Comparison of ENCODE assay signal across 8 cellular contexts in genomic region chr14:93115069-93115919, GRCh38. TPM values are rescaled to one million over a fixed set of nuclear protein-coding genes. Genes with fewer than 3 reads are reported as not detected.
DNase-seq lines count a peak whose midpoint lies in the region; ATAC-seq lines count a peak whose summit lies in the region.

No MANE protein-coding gene starts in this region.

- H3K4me1 Mint-ChIP-seq in activated CD4-positive, alpha-beta memory T cell treated with anti-CD3 and anti-CD28 coated beads for 36 hours (ENCODE audit: low read depth): peaks cover 24% of the 10 kb centered on the region

- H3K27me3 Mint-ChIP-seq in activated CD4-positive, alpha-beta memory T cell treated with anti-CD3 and anti-CD28 coated beads for 36 hours: no peaks in the 10 kb centered on the region

- peak overlapping the region; percentile 88 to 99 (median 96) for H3K4me3 ChIP-seq in BLaER1 treated with 17β-estradiol and CSF1 and Interleukin-3, amounts not matched to agents 10 nM and 100 nM

- H3K4me2 ChIP-seq in BLaER1 treated with 17β-estradiol and CSF1 and Interleukin-3, amounts not matched to agents 10 nM and 100 nM: peak overlapping the region; percentile 91 to 100 (median 99)

- no peaks in the 10 kb centered on the region for H3K9me3 Mint-ChIP-seq in activated CD4-positive, alpha-beta memory T cell treated with anti-CD3 and anti-CD28 coated beads for 36 hours

- peaks cover 42 to 82% (median 59%) of the 10 kb centered on the region in 10 experiments for H3K4me1 ChIP-seq in BLaER1 treated with 17β-estradiol and CSF1 and Interleukin-3, amounts not matched to agents 10 nM and 100 nM

- peak overlapping the region; percentile 83 for H3K4me3 Mint-ChIP-seq in activated CD4-positive, alpha-beta memory T cell treated with anti-CD3 and anti-CD28 coated beads for 36 hours

- H3K27ac ChIP-seq in BLaER1 treated with 17β-estradiol and CSF1 and Interleukin-3, amounts not matched to agents 10 nM and 100 nM: peak overlapping the region; percentile 94 to 99 (median 97)

- peak overlapping the region; percentile 92 to 98 (median 96) for H3K9ac ChIP-seq in BLaER1 treated with 17β-estradiol and CSF1 and Interleukin-3, amounts not matched to agents 10 nM and 100 nM

- intact Hi-C loops in activated CD4-positive, alpha-beta memory T cell treated with anti-CD3 and anti-CD28 coated beads for 36 hours (cut with micrococcal nuclease): loop anchor here (1.0 to 10.0 kb wide), 3 partner anchors 69 to 500 kb away; partner anchors contain the start of genes BTBD7 and MOAP1

- H3K27ac Mint-ChIP-seq in activated CD4-positive, alpha-beta memory T cell treated with anti-CD3 and anti-CD28 coated beads for 36 hours: no peak overlapping the region

- H3K36me3 Mint-ChIP-seq in activated CD4-positive, alpha-beta memory T cell treated with anti-CD3 and anti-CD28 coated beads for 36 hours: no peaks in the 10 kb centered on the region

- ATAC-seq in GM19324 (IDR thresholded peaks at IDR 0.05; ENCODE audit: low FRiP score, unreplicated experiment) (peak; percentile 83), HG03457 (IDR thresholded peaks at IDR 0.05; ENCODE audit: unreplicated experiment) (peak; percentile 60)

- no peaks in the 10 kb centered on the region for H3K36me3 ChIP-seq in BLaER1 treated with 17β-estradiol and CSF1 and Interleukin-3, amounts not matched to agents 10 nM and 100 nM

- H3K9me3 ChIP-seq in BLaER1 treated with 17β-estradiol and CSF1 and Interleukin-3, amounts not matched to agents 10 nM and 100 nM (replicated peaks in 1 of 11): no peaks in the 10 kb centered on the region

- DNase-seq in NCI-H69 (lab: John Stamatoyannopoulos, UW) (peak; percentile 98), ecto neural progenitor cell (ENCODE audit: low spot score) (peak; percentile 91), lung microvascular endothelial cell (ENCODE audit: low read depth in 2 of 2) (peak; percentile 87 to 89)
- peak; percentile 87 for DNase-seq in activated CD4-positive, alpha-beta memory T cell treated with anti-CD3 and anti-CD28 coated beads for 36 hours
- peak; percentile 71 to 84 (median 75) for DNase-seq in stimulated activated CD4-positive, alpha-beta T cell treated with anti-CD3 and anti-CD28 coated beads, TNF-alpha, amount 100 ng/mL, for 4 hours (ENCODE audit: low read depth in 3 of 3)

- no peaks in the 10 kb centered on the region for H3K27me3 ChIP-seq in BLaER1 treated with 17β-estradiol and CSF1 and Interleukin-3, amounts not matched to agents 10 nM and 100 nM

- CTCF ChIA-PET in activated CD4-positive, alpha-beta memory T cell treated with anti-CD3 and anti-CD28 coated beads for 36 hours (lab: Charles Lee): interaction anchor here (0.5 to 8.6 kb wide), 17 partner anchors 11 to 215 kb away, joined by 3 to 152 read pairs (median 6); partner anchors contain the start of genes GON7, LYSET, MOAP1 and UBR7

- POLR2A ChIA-PET in activated CD4-positive, alpha-beta memory T cell treated with anti-CD3 and anti-CD28 coated beads for 36 hours (lab: Charles Lee): interaction anchor here (0.6 to 2.0 kb wide), 4 partner anchors 69 to 91 kb away, joined by 4 to 17 read pairs (median 4); partner anchors contain the start of genes GON7, LYSET and MOAP1

- H4K20me1 ChIP-seq in BLaER1 treated with 17β-estradiol and CSF1 and Interleukin-3, amounts not matched to agents 10 nM and 100 nM: peaks cover 14 to 47% (median 41%) of the 10 kb centered on the region in 11 experiments; a peak in 21 of 22 replicates

RNA-seq across cellular contexts. Expression of gene ITPK1, which starts 0.4 kb away (rescaled TPM):
- total RNA-seq in activated CD4-positive, alpha-beta memory T cell treated with anti-CD3 and anti-CD28 coated beads for 36 hours: 10 to 100 TPM; 28.1 to 35.2 TPM
- total RNA-seq in lung microvascular endothelial cell: 8.7 and 15.7 TPM in 2 replicates

Comparison
In these comparisons a context has a peak if more than half of its experiments do, and no peak if none do; other contexts are left out.
1. Peak in every context shown above with its lines: DNase-seq, ATAC-seq, H3K4me3 ChIP-seq and H3K27ac ChIP-seq.